In genomic region chr1:212699104-212699838, GRCh38 we compare ENCODE assay signal across 1 cellular context.
TF ChIP-seq lines count a peak whose summit lies in the region.

No MANE protein-coding gene starts in this region.

TF ChIP-seq in K562, 482 proteins besides CTCF, POLR2A, EP300 and RAD21 (continued from another document and continues in another):
- TF ChIP-seq ZNF347 (CRISPR knock-in tag; IDR thresholded peaks at IDR 0.05; ENCODE audit: low read depth) (no peak), NKRF (IDR thresholded peaks at IDR 0.05; ENCODE audit: borderline replicate concordance) (peak; percentile 80; the same call in 1 of the 2 replicates), EWSR1 (IDR thresholded peaks at IDR 0.05; ENCODE audit: borderline replicate concordance, low read depth, partially characterized antibody) (no peak), ZBTB7A (IDR thresholded peaks at IDR 0.05; ENCODE audit: borderline replicate concordance, control insufficient read depth, low read depth, low read length) (peak; percentile 76; the same call in 1 of the 2 replicates), TFAP4 (CRISPR knock-in tag; IDR thresholded peaks at IDR 0.05; ENCODE audit: borderline replicate concordance) (peak; percentile 87), NCOA6 (IDR thresholded peaks at IDR 0.05) (0 out of 2 replicates have a peak, but pooled peaks have one; percentile 66), POLR2G (IDR thresholded peaks at IDR 0.05; ENCODE audit: low read depth, low read length) (peak; percentile 50; the same call in 1 of the 2 replicates), KDM4B (IDR thresholded peaks at IDR 0.05; ENCODE audit: borderline replicate concordance in 2 of 2, low read depth in 1 of 2) (no peak), NRF1 (conservative IDR thresholded peaks at IDR 0.05 in 1 of 2, IDR thresholded peaks at IDR 0.05 in 1 of 2) (peak; percentile 53 to 62), PML (IDR thresholded peaks at IDR 0.05; ENCODE audit: low read length) (no peak), THRB (CRISPR knock-in tag; conservative IDR thresholded peaks at IDR 0.05) (0 out of 2 replicates have a peak, but pooled peaks have one; percentile 73), MAFK (IDR thresholded peaks at IDR 0.05; ENCODE audit: low read length) (no peak), THAP7 (CRISPR knock-in tag; IDR thresholded peaks at IDR 0.05) (no peak), ZBTB33 (CRISPR knock-in tag; IDR thresholded peaks at IDR 0.05) (peak; percentile 84), GMEB1 (CRISPR knock-in tag; IDR thresholded peaks at IDR 0.05) (no peak), MNT (conservative IDR thresholded peaks at IDR 0.05) (peak; percentile 89 to 94), ARID1B (IDR thresholded peaks at IDR 0.05) (peak; percentile 36; the same call in 1 of the 2 replicates), MBD2 (IDR thresholded peaks at IDR 0.05; ENCODE audit: borderline replicate concordance, low read depth) (0 out of 2 replicates have a peak, but pooled peaks have one; percentile 15), CBX3 (IDR thresholded peaks at IDR 0.05; ENCODE audit: borderline replicate concordance in 1 of 2, low read length in 2 of 2) (peak in 1 of 2 experiments; percentile 76; a peak in 1 of 3 replicates), TOE1 (IDR thresholded peaks at IDR 0.05; ENCODE audit: borderline replicate concordance) (peak; percentile 43; the same call in 1 of the 2 replicates), TOE1 (CRISPR knock-in tag; IDR thresholded peaks at IDR 0.05; ENCODE audit: borderline replicate concordance, low read depth) (no peak), IRF2 (CRISPR knock-in tag; IDR thresholded peaks at IDR 0.05) (no peak), ZBTB17 (CRISPR knock-in tag; IDR thresholded peaks at IDR 0.05) (peak; percentile 68), CTBP1 (IDR thresholded peaks at IDR 0.05; ENCODE audit: borderline replicate concordance) (peak; percentile 77), NFIC (IDR thresholded peaks at IDR 0.05) (peak; percentile 59), ZNF197 (CRISPR knock-in tag; IDR thresholded peaks at IDR 0.05; ENCODE audit: low read depth) (no peak), CREM (IDR thresholded peaks at IDR 0.05; ENCODE audit: low read depth) (no peak), ZNF57 (CRISPR knock-in tag; IDR thresholded peaks at IDR 0.05) (no peak), ZNF354B (CRISPR knock-in tag; IDR thresholded peaks at IDR 0.05) (no peak), NR4A1 (CRISPR knock-in tag; IDR thresholded peaks at IDR 0.05) (no peak), NR4A1 (tag; IDR thresholded peaks at IDR 0.05) (no peak), TFE3 (CRISPR knock-in tag; IDR thresholded peaks at IDR 0.05) (no peak; the same call in 1 of the 2 replicates), ZBTB49 (CRISPR knock-in tag; IDR thresholded peaks at IDR 0.05; ENCODE audit: borderline replicate concordance) (peak; percentile 93; the same call in 1 of the 2 replicates), ZKSCAN8 (CRISPR knock-in tag; IDR thresholded peaks at IDR 0.05) (no peak), FOXP1 (CRISPR knock-in tag; IDR thresholded peaks at IDR 0.05) (peak; percentile 97), RAD51 (IDR thresholded peaks at IDR 0.05; ENCODE audit: borderline replicate concordance, low read depth) (peak; percentile 70; the same call in 1 of the 2 replicates), ETV6 (IDR thresholded peaks at IDR 0.05; ENCODE audit: borderline replicate concordance in 1 of 2, low read depth in 2 of 2, low read length in 1 of 2) (no peak), ETV6 (CRISPR knock-in tag; IDR thresholded peaks at IDR 0.05; ENCODE audit: borderline replicate concordance) (peak; percentile 95; the same call in 1 of the 2 replicates), RFX1 (IDR thresholded peaks at IDR 0.05) (peak; percentile 82), AFF4 (CRISPR knock-in tag; IDR thresholded peaks at IDR 0.05) (0 out of 2 replicates have a peak, but pooled peaks have one; percentile 45), HES1 (IDR thresholded peaks at IDR 0.05; ENCODE audit: low read depth) (no peak), CBFA2T2 (conservative IDR thresholded peaks at IDR 0.05) (no peak), RBM25 (IDR thresholded peaks at IDR 0.05; ENCODE audit: low read depth, low read length, severe bottlenecking) (no peak)
